9 cellular contexts compared by ENCODE assay signal in genomic region chr12:4809449-4810218, GRCh38.
A peak's percentile ranks its signal among the peaks of the same experiment; 100 is the strongest.
DNase-seq lines count a peak whose midpoint lies in the region; ATAC-seq and TF ChIP-seq lines count a peak whose summit lies in the region.
"Had no signal": no experiment of that assay in that cellular context is flagged by ENCODE, and none has a peak within 500 bp of the region (broad histone marks: within the 10 kb centered on the region; RNA-seq: fewer than 3 reads in every experiment).

No MANE protein-coding gene starts in this region.

- no peaks in the 10 kb centered on the region for H3K4me1 ChIP-seq in cardiac muscle cell (ENCODE audit: low read depth)
- no peaks in the 10 kb centered on the region for H3K4me1 ChIP-seq in Karpas-422 (ENCODE audit: low read length)

- H3K4me3 ChIP-seq in cardiac muscle cell (peak overlapping the region; percentile 58), Karpas-422 (ENCODE audit: low read length) (no peak overlapping the region)

- H3K36me3 ChIP-seq in cardiac muscle cell (no peaks in the 10 kb centered on the region), Karpas-422 (ENCODE audit: insufficient read depth, low read length) (no peaks in the 10 kb centered on the region)

- no peak for ATAC-seq in HG02852 (IDR thresholded peaks at IDR 0.05; ENCODE audit: unreplicated experiment)

- no peak overlapping the region for H3K27ac Mint-ChIP-seq in HFFc6

- H2AFZ ChIP-seq in Karpas-422 (ENCODE audit: low read length): no peak overlapping the region

- no peaks in the 10 kb centered on the region for H4K20me1 ChIP-seq in Karpas-422 (ENCODE audit: insufficient read depth, low read depth, low read length)

- peaks cover 69% of the 10 kb centered on the region for H3K27me3 ChIP-seq in cardiac muscle cell
- no peaks in the 10 kb centered on the region for H3K27me3 ChIP-seq in Karpas-422 (ENCODE audit: low read length)

- no peaks in the 10 kb centered on the region for H3K4me1 Mint-ChIP-seq in HFFc6 (ENCODE audit: low read depth)

- no peak overlapping the region for H3K4me3 Mint-ChIP-seq in HFFc6

- no peak for TF ChIP-seq CTCF in cardiac muscle cell (IDR thresholded peaks at IDR 0.05; ENCODE audit: low read depth, low read length)
- no peak for TF ChIP-seq CTCF in HFFc6 (IDR thresholded peaks at IDR 0.05)

- H3K9me3 ChIP-seq in cardiac muscle cell (ENCODE audit: low read depth): no peaks in the 10 kb centered on the region
- H3K9me3 ChIP-seq in Karpas-422 (ENCODE audit: low read length): no peaks in the 10 kb centered on the region

- peaks cover 35% of the 10 kb centered on the region for H3K27me3 Mint-ChIP-seq in HFFc6 (ENCODE audit: insufficient read depth)

- H3K36me3 Mint-ChIP-seq in HFFc6 (ENCODE audit: low read depth): peaks cover 6% of the 10 kb centered on the region; the same call in 1 of the 2 replicates

- no peaks in the 10 kb centered on the region for H3K9me2 ChIP-seq in Karpas-422 (replicated peaks; ENCODE audit: insufficient read depth, low read length)

- no peak overlapping the region for H3K9ac ChIP-seq in Karpas-422 (ENCODE audit: low read length)

- peaks cover 5% of the 10 kb centered on the region; the same call in 1 of the 2 replicates for H3K9me3 Mint-ChIP-seq in HFFc6

- no peaks in the 10 kb centered on the region for H3K79me2 ChIP-seq in Karpas-422 (ENCODE audit: low read length)

- DNase-seq in GM03348 (ENCODE audit: low spot score): peak; percentile 16
- DNase-seq in SW480 (ENCODE audit: low spot score): peak; percentile 32
- no peak for DNase-seq in cardiac muscle cell (ENCODE audit: low read depth in 1 of 2, low spot score in 1 of 2)
- DNase-seq in retina: peak; percentile 87
- DNase-seq in Karpas-422: no peak
- DNase-seq in C1 segment of cervical spinal cord (lab: John Stamatoyannopoulos, UW): no peak
- DNase-seq in HFFc6: no peak
- DNase-seq: central memory CD4-positive, alpha-beta T cell had no signal

- H3K4me2 ChIP-seq in Karpas-422 (ENCODE audit: low read depth, low read length, poor library complexity, severe bottlenecking): no peak overlapping the region

- H3K27ac ChIP-seq in cardiac muscle cell (no peak overlapping the region), Karpas-422 (ENCODE audit: low read length) (no peak overlapping the region)

Comparison
In these comparisons a context has a peak if more than half of its experiments do, and no peak if none do; other contexts are left out.
1. DNase-seq: peak in GM03348 (single experiment), SW480 (single experiment) and retina (single experiment); none in cardiac muscle cell (0 of 2), Karpas-422 (single experiment), C1 segment of cervical spinal cord (0 of 14) and HFFc6 (single experiment).